ENCODE assay signal across 12 cellular contexts in genomic region chr17:63945851-63946439, GRCh38. TPM values are rescaled to one million over a fixed set of nuclear protein-coding genes. Genes with fewer than 3 reads are reported as not detected.
DNase-seq lines count a peak whose midpoint lies in the region; ATAC-seq and TF ChIP-seq lines count a peak whose summit lies in the region.
"Had no signal": no experiment of that assay in that cellular context is flagged by ENCODE, and none has a peak within 500 bp of the region (broad histone marks: within the 10 kb centered on the region; RNA-seq: fewer than 3 reads in every experiment).

No MANE protein-coding gene starts in this region.

- CTCF ChIA-PET in activated naive CD4-positive, alpha-beta T cell treated with anti-CD3 and anti-CD28 coated beads, Interleukin-2, amount 10 ng/mL, durations not matched to agents 7 days and 5 days (lab: Charles Lee), result interaction anchor here (0.9 to 3.1 kb wide), 28 partner anchors 12 to 188 kb away, joined by 3 to 62 read pairs (median 6); partner anchors contain the start of genes CD79B, CSHL1, GH1 and ICAM2
- CTCF ChIA-PET in activated CD8-positive, alpha-beta T cell treated with anti-CD3 and anti-CD28 coated beads, Interleukin-2, amount 10 ng/mL, durations not matched to agents 7 days and 5 days (lab: Charles Lee), result interaction anchor here (0.8 to 3.1 kb wide), 47 partner anchors 8 to 284 kb away, joined by 3 to 68 read pairs (median 5); partner anchors contain the start of genes CD79B, GH1, ICAM2 and PRR29

- H3K27me3 Mint-ChIP-seq in activated naive CD4-positive, alpha-beta T cell treated with anti-CD3 and anti-CD28 coated beads, Interleukin-2, amount 10 ng/mL, durations not matched to agents 7 days and 5 days, result peaks cover 84% of the 10 kb centered on the region
- peaks cover 33% of the 10 kb centered on the region for H3K27me3 Mint-ChIP-seq in activated CD8-positive, alpha-beta T cell treated with anti-CD3 and anti-CD28 coated beads, Interleukin-2, amount 10 ng/mL, durations not matched to agents 7 days and 5 days (ENCODE audit: low read depth)
- no peaks in the 10 kb centered on the region for H3K27me3 Mint-ChIP-seq in stimulated activated naive B cell treated with anti-CD40 and anti-IgM and Interleukin-4, amounts not matched to agents 10 μg/mL and 1 μg/mL and 100 μg/mL, for 72 hours

- ATAC-seq in HG03108 (IDR thresholded peaks at IDR 0.05; ENCODE audit: unreplicated experiment), result peak; percentile 36
- ATAC-seq in activated CD8-positive, alpha-beta T cell treated with anti-CD3 and anti-CD28 coated beads, Interleukin-2, amount 10 ng/mL, durations not matched to agents 7 days and 5 days, result no peak
- ATAC-seq in stimulated activated naive B cell treated with anti-CD40 and anti-IgM and Interleukin-4, amounts not matched to agents 10 μg/mL and 1 μg/mL and 100 μg/mL, for 72 hours (replicated peaks), result peak; percentile 68 to 72

- POLR2A ChIA-PET in activated CD8-positive, alpha-beta T cell treated with anti-CD3 and anti-CD28 coated beads, Interleukin-2, amount 10 ng/mL, durations not matched to agents 7 days and 5 days (lab: Charles Lee), result interaction anchor here (0.6 to 2.0 kb wide), 5 partner anchors 13 to 184 kb away, joined by 3 to 12 read pairs (median 7); partner anchors contain the start of genes CD79B, ERN1 and ICAM2

- H3K27ac ChIP-seq in vagina (no peak overlapping the region), smooth muscle cell (ENCODE audit: low read depth) (no peak overlapping the region)

- no peaks in the 10 kb centered on the region for H3K4me1 ChIP-seq in vagina
- no peaks in the 10 kb centered on the region for H3K4me1 ChIP-seq in smooth muscle cell (ENCODE audit: low read depth)

- H3K9me3 Mint-ChIP-seq in activated naive CD4-positive, alpha-beta T cell treated with anti-CD3 and anti-CD28 coated beads, Interleukin-2, amount 10 ng/mL, durations not matched to agents 7 days and 5 days, result no peaks in the 10 kb centered on the region
- no peaks in the 10 kb centered on the region for H3K9me3 Mint-ChIP-seq in activated CD8-positive, alpha-beta T cell treated with anti-CD3 and anti-CD28 coated beads, Interleukin-2, amount 10 ng/mL, durations not matched to agents 7 days and 5 days (ENCODE audit: insufficient read depth)
- peaks cover 0 to 5% of the 10 kb centered on the region in 2 donors for H3K9me3 Mint-ChIP-seq in stimulated activated naive B cell treated with anti-CD40 and anti-IgM and Interleukin-4, amounts not matched to agents 10 μg/mL and 1 μg/mL and 100 μg/mL, for 72 hours

- H3K9ac ChIP-seq in smooth muscle cell (ENCODE audit: low read depth), result no peak overlapping the region

- H3K4me3 ChIP-seq in vagina (no peak overlapping the region), smooth muscle cell (no peak overlapping the region)
- H3K4me3 ChIP-seq: skin epidermis had no signal

- no peaks in the 10 kb centered on the region for H3K36me3 ChIP-seq in vagina
- H3K36me3 ChIP-seq in smooth muscle cell (ENCODE audit: low read depth), result no peaks in the 10 kb centered on the region

- no peaks in the 10 kb centered on the region for H3F3A ChIP-seq in smooth muscle cell (ENCODE audit: low read depth)

- H2AFZ ChIP-seq in smooth muscle cell (ENCODE audit: low read depth), result no peak overlapping the region

- H3K27me3 ChIP-seq in vagina (no peaks in the 10 kb centered on the region), smooth muscle cell (ENCODE audit: low read depth) (no peaks in the 10 kb centered on the region)

- H3K9me3 ChIP-seq in vagina, result no peaks in the 10 kb centered on the region
- H3K9me3 ChIP-seq in smooth muscle cell (replicated peaks; ENCODE audit: low read depth), result no peaks in the 10 kb centered on the region

- no peak overlapping the region for H3K4me2 ChIP-seq in smooth muscle cell

- 79% methylated on average over 6 of the region's 6 CpGs for WGBS in smooth muscle cell (ENCODE audit: low lambda C conversion rate)

- H4K20me1 ChIP-seq in smooth muscle cell (ENCODE audit: low read depth), result no peaks in the 10 kb centered on the region

- H3K4me1 Mint-ChIP-seq in activated naive CD4-positive, alpha-beta T cell treated with anti-CD3 and anti-CD28 coated beads, Interleukin-2, amount 10 ng/mL, durations not matched to agents 7 days and 5 days, result peaks cover 23% of the 10 kb centered on the region
- H3K4me1 Mint-ChIP-seq in activated CD8-positive, alpha-beta T cell treated with anti-CD3 and anti-CD28 coated beads, Interleukin-2, amount 10 ng/mL, durations not matched to agents 7 days and 5 days (ENCODE audit: low read depth), result peaks cover 22% of the 10 kb centered on the region
- H3K4me1 Mint-ChIP-seq in stimulated activated naive B cell treated with anti-CD40 and anti-IgM and Interleukin-4, amounts not matched to agents 10 μg/mL and 1 μg/mL and 100 μg/mL, for 72 hours, result peaks cover 43 to 82% of the 10 kb centered on the region in 2 donors

- no peak for TF ChIP-seq POLR2A in vagina (IDR thresholded peaks at IDR 0.05)

- intact Hi-C loops in vagina (cut with DNase I), result no loop called here

- DNase-seq in activated naive CD4-positive, alpha-beta T cell treated with anti-CD3 and anti-CD28 coated beads, Interleukin-2, amount 10 ng/mL, durations not matched to agents 7 days and 5 days, result peak; percentile 33
- DNase-seq in activated naive CD4-positive, alpha-beta T cell treated with anti-CD3 and anti-CD28 coated beads, Interleukin-2, amount 50 U/mL, for 16 hours, result no peak
- no peak for DNase-seq in activated CD8-positive, alpha-beta T cell treated with anti-CD3 and anti-CD28 coated beads, Interleukin-2, amount 10 ng/mL, durations not matched to agents 7 days and 5 days
- peak; percentile 83 for DNase-seq in stimulated activated naive B cell treated with anti-CD40 and anti-IgM and Interleukin-4, amounts not matched to agents 10 μg/mL and 1 μg/mL and 100 μg/mL, for 72 hours
- DNase-seq in NCI-H82 (lab: John Stamatoyannopoulos, UW), result no peak
- no peak for DNase-seq in vagina (ENCODE audit: extremely low spot score in 2 of 2)
- no peak for DNase-seq in smooth muscle cell (lab: John Stamatoyannopoulos, UW; ENCODE audit: unreplicated experiment)

- peak overlapping the region; percentile 33 for H3K27ac Mint-ChIP-seq in activated naive CD4-positive, alpha-beta T cell treated with anti-CD3 and anti-CD28 coated beads, Interleukin-2, amount 10 ng/mL, durations not matched to agents 7 days and 5 days
- H3K27ac Mint-ChIP-seq in activated CD8-positive, alpha-beta T cell treated with anti-CD3 and anti-CD28 coated beads, Interleukin-2, amount 10 ng/mL, durations not matched to agents 7 days and 5 days, result no peak overlapping the region
- peak overlapping the region; percentile 98 for H3K27ac Mint-ChIP-seq in stimulated activated naive B cell treated with anti-CD40 and anti-IgM and Interleukin-4, amounts not matched to agents 10 μg/mL and 1 μg/mL and 100 μg/mL, for 72 hours

- no peak overlapping the region for H3K4me3 Mint-ChIP-seq in activated naive CD4-positive, alpha-beta T cell treated with anti-CD3 and anti-CD28 coated beads, Interleukin-2, amount 10 ng/mL, durations not matched to agents 7 days and 5 days
- peak overlapping the region; percentile 36 for H3K4me3 Mint-ChIP-seq in activated CD8-positive, alpha-beta T cell treated with anti-CD3 and anti-CD28 coated beads, Interleukin-2, amount 10 ng/mL, durations not matched to agents 7 days and 5 days
- H3K4me3 Mint-ChIP-seq in stimulated activated naive B cell treated with anti-CD40 and anti-IgM and Interleukin-4, amounts not matched to agents 10 μg/mL and 1 μg/mL and 100 μg/mL, for 72 hours, result peak overlapping the region; percentile 86 to 88

- H3K36me3 Mint-ChIP-seq in activated naive CD4-positive, alpha-beta T cell treated with anti-CD3 and anti-CD28 coated beads, Interleukin-2, amount 10 ng/mL, durations not matched to agents 7 days and 5 days, result no peaks in the 10 kb centered on the region
- no peaks in the 10 kb centered on the region for H3K36me3 Mint-ChIP-seq in activated CD8-positive, alpha-beta T cell treated with anti-CD3 and anti-CD28 coated beads, Interleukin-2, amount 10 ng/mL, durations not matched to agents 7 days and 5 days (ENCODE audit: low read depth)
- peaks cover 13 to 16% of the 10 kb centered on the region in 2 donors for H3K36me3 Mint-ChIP-seq in stimulated activated naive B cell treated with anti-CD40 and anti-IgM and Interleukin-4, amounts not matched to agents 10 μg/mL and 1 μg/mL and 100 μg/mL, for 72 hours

- TF ChIP-seq CTCF in vagina (IDR thresholded peaks at IDR 0.05) (no peak), smooth muscle cell (IDR thresholded peaks at IDR 0.05; ENCODE audit: borderline replicate concordance, insufficient read depth, poor library complexity, severe bottlenecking) (no peak)

- H3K79me2 ChIP-seq in smooth muscle cell (ENCODE audit: low read depth), result no peaks in the 10 kb centered on the region

RNA-seq across cellular contexts. Expression of gene CD79B, which starts 13.8 kb away (rescaled TPM):
- 10 to 100 TPM; 21.7 to 22.5 TPM for total RNA-seq in activated CD8-positive, alpha-beta T cell treated with anti-CD3 and anti-CD28 coated beads, Interleukin-2, amount 10 ng/mL, durations not matched to agents 7 days and 5 days
- total RNA-seq in vagina, result 3.9 TPM
- total RNA-seq in smooth muscle cell, result not detected in 2 replicates
- not detected in 2 replicates for polyA plus RNA-seq in smooth muscle cell
- total RNA-seq: fibroblast of villous mesenchyme had no signal

RNA-seq across cellular contexts. Expression of gene SCN4A, which starts 26.8 kb away (rescaled TPM):
- not detected for total RNA-seq in activated CD8-positive, alpha-beta T cell treated with anti-CD3 and anti-CD28 coated beads, Interleukin-2, amount 10 ng/mL, durations not matched to agents 7 days and 5 days
- total RNA-seq in vagina (0.98 TPM), smooth muscle cell (under 0.01 and 0.09 TPM in 2 replicates)
- 0.14 TPM in 1 of 2 replicates, not detected in the other for polyA plus RNA-seq in smooth muscle cell
- total RNA-seq: fibroblast of villous mesenchyme had no signal
- polyA plus RNA-seq: keratinocyte had no signal

RNA-seq across cellular contexts. Expression of gene GH1, which starts 27.3 kb away (rescaled TPM):
- not detected for total RNA-seq in activated CD8-positive, alpha-beta T cell treated with anti-CD3 and anti-CD28 coated beads, Interleukin-2, amount 10 ng/mL, durations not matched to agents 7 days and 5 days
- not detected for total RNA-seq in vagina
- total RNA-seq in smooth muscle cell, result not detected in 2 replicates
- not detected in 2 replicates for polyA plus RNA-seq in smooth muscle cell
- total RNA-seq: A673, fibroblast of villous mesenchyme had no signal
- polyA plus RNA-seq: keratinocyte had no signal

RNA-seq across cellular contexts. Expression of gene CSHL1, which starts 34.9 kb away (rescaled TPM):
- total RNA-seq in activated CD8-positive, alpha-beta T cell treated with anti-CD3 and anti-CD28 coated beads, Interleukin-2, amount 10 ng/mL, durations not matched to agents 7 days and 5 days, result not detected
- total RNA-seq in vagina (not detected), smooth muscle cell (not detected in 2 replicates)
- not detected in 2 replicates for polyA plus RNA-seq in smooth muscle cell
- total RNA-seq: A673, fibroblast of villous mesenchyme had no signal
- polyA plus RNA-seq: keratinocyte had no signal

RNA-seq across cellular contexts. Expression of gene CSH1, which starts 49.6 kb away (rescaled TPM):
- total RNA-seq in activated CD8-positive, alpha-beta T cell treated with anti-CD3 and anti-CD28 coated beads, Interleukin-2, amount 10 ng/mL, durations not matched to agents 7 days and 5 days, result not detected
- total RNA-seq in vagina (not detected), smooth muscle cell (not detected in 2 replicates)
- not detected in 2 replicates for polyA plus RNA-seq in smooth muscle cell
- total RNA-seq: A673, fibroblast of villous mesenchyme had no signal
- polyA plus RNA-seq: keratinocyte had no signal

Comparison
In these comparisons a context has a peak if more than half of its experiments do, and no peak if none do; other contexts are left out.
1. DNase-seq: peak in activated naive CD4-positive, alpha-beta T cell treated with anti-CD3 and anti-CD28 coated beads, Interleukin-2, amount 10 ng/mL, durations not matched to agents 7 days and 5 days (single experiment) and stimulated activated naive B cell treated with anti-CD40 and anti-IgM and Interleukin-4, amounts not matched to agents 10 μg/mL and 1 μg/mL and 100 μg/mL, for 72 hours (single experiment); none in activated naive CD4-positive, alpha-beta T cell treated with anti-CD3 and anti-CD28 coated beads, Interleukin-2, amount 50 U/mL, for 16 hours (single experiment), activated CD8-positive, alpha-beta T cell treated with anti-CD3 and anti-CD28 coated beads, Interleukin-2, amount 10 ng/mL, durations not matched to agents 7 days and 5 days (single experiment), NCI-H82 (single experiment), vagina (0 of 2) and smooth muscle cell (single experiment).